In genomic region chr2:39683022-39683699, GRCh38 we compare ENCODE assay signal across 21 cellular contexts. TPM values are rescaled to one million over a fixed set of nuclear protein-coding genes. Genes with fewer than 3 reads are reported as not detected.
A peak's percentile ranks its signal among the peaks of the same experiment; 100 is the strongest.
DNase-seq lines count a peak whose midpoint lies in the region; ATAC-seq, FAIRE-seq and TF ChIP-seq lines count a peak whose summit lies in the region.
"Had no signal": no experiment of that assay in that cellular context is flagged by ENCODE, and none has a peak within 500 bp of the region (broad histone marks: within the 10 kb centered on the region; RNA-seq: fewer than 3 reads in every experiment).

No MANE protein-coding gene starts in this region.

- peaks cover 8% of the 10 kb centered on the region for H3K36me3 Mint-ChIP-seq in neural progenitor cell
- H3K36me3 Mint-ChIP-seq: IgD-negative memory B cell had no signal

- H3K9me1 ChIP-seq in K562 (ENCODE audit: control insufficient read depth, insufficient read depth, low read length): no peaks in the 10 kb centered on the region

- H3K9ac ChIP-seq in HepG2 (ENCODE audit: insufficient read depth, low read depth, low read length) (no peak overlapping the region), K562 (ENCODE audit: insufficient read depth in 1 of 2, low read depth in 2 of 2, low read length in 2 of 2) (no peak overlapping the region), neural progenitor cell (no peak overlapping the region)

- TF ChIP-seq RAD21 in HepG2 (CRISPR knock-in tag; IDR thresholded peaks at IDR 0.05) (no peak), K562 (CRISPR knock-in tag; conservative IDR thresholded peaks at IDR 0.05 in 1 of 2, IDR thresholded peaks at IDR 0.05 in 1 of 2) (no peak)

- no peak overlapping the region for H3K27ac Mint-ChIP-seq in neural progenitor cell
- H3K27ac Mint-ChIP-seq: CD4-positive, alpha-beta T cell; GM23338; IgD-negative memory B cell had no signal

- ATAC-seq in HepG2 (no peak), right lobe of liver (no peak), K562 (no peak)
- ATAC-seq: GM23338 had no signal

- H3K4me2 ChIP-seq in HepG2 (ENCODE audit: low read depth, low read length): no peak overlapping the region
- no peak overlapping the region for H3K4me2 ChIP-seq in K562 (ENCODE audit: insufficient read depth, low read length)
- no peak overlapping the region for H3K4me2 ChIP-seq in neural progenitor cell
- H3K4me2 ChIP-seq: GM23338 had no signal

- H3K27me3 Mint-ChIP-seq in neural progenitor cell (ENCODE audit: insufficient read depth, low read depth): no peaks in the 10 kb centered on the region

- no peak for TF ChIP-seq CTCF in HepG2 (CRISPR knock-in tag; IDR thresholded peaks at IDR 0.05)
- TF ChIP-seq CTCF in right lobe of liver (IDR thresholded peaks at IDR 0.05): no peak
- TF ChIP-seq CTCF in K562 (IDR thresholded peaks at IDR 0.05 in 2 of 3, conservative IDR thresholded peaks at IDR 0.05 in 1 of 3; ENCODE audit: insufficient read depth in 2 of 3, low read depth in 1 of 3, low read length in 3 of 3): no peak
- TF ChIP-seq CTCF in neural progenitor cell (IDR thresholded peaks at IDR 0.05): no peak

- intact Hi-C loops in HepG2 (cut with micrococcal nuclease; ENCODE audit: unreplicated experiment) (loop anchor here (5.0 kb wide), 1 partner anchor 1959 kb away; no protein-coding TSS in a partner anchor), right lobe of liver (cut with DNase I) (no loop called here), K562 (cut with micrococcal nuclease) (no loop called here)

- H3K36me3 ChIP-seq in HepG2 (replicated peaks in 1 of 2; ENCODE audit: control insufficient read depth in 1 of 2, insufficient read depth in 2 of 2, low read length in 2 of 2) (no peaks in the 10 kb centered on the region), right lobe of liver (no peaks in the 10 kb centered on the region), K562 (ENCODE audit: control insufficient read depth, insufficient read depth, low read length) (no peaks in the 10 kb centered on the region), neural progenitor cell (no peaks in the 10 kb centered on the region)

- H3K4me3 Mint-ChIP-seq in neural progenitor cell: no peak overlapping the region
- H3K4me3 Mint-ChIP-seq: CD4-positive, alpha-beta T cell; GM23338; IgD-negative memory B cell had no signal

- H3K4me1 Mint-ChIP-seq in neural progenitor cell: peaks cover 17% of the 10 kb centered on the region
- H3K4me1 Mint-ChIP-seq: IgD-negative memory B cell had no signal

- H3K4me1 ChIP-seq in HepG2 (ENCODE audit: insufficient read depth, low read length): peaks cover 5% of the 10 kb centered on the region; the same call in 1 of the 2 replicates
- no peaks in the 10 kb centered on the region for H3K4me1 ChIP-seq in right lobe of liver
- no peaks in the 10 kb centered on the region; a peak in 1 of 5 replicates for H3K4me1 ChIP-seq in K562 (replicated peaks in 1 of 2; ENCODE audit: control insufficient read depth in 2 of 2, insufficient read depth in 2 of 2, low read length in 2 of 2)
- peaks cover 3% of the 10 kb centered on the region for H3K4me1 ChIP-seq in neural progenitor cell
- H3K4me1 ChIP-seq: Caco-2 had no signal

- CTCF ChIA-PET in HepG2 (lab: Yijun Ruan, JAX; ENCODE audit: low intra/inter-chr PET ratio, low total read pairs) (no interaction called here), K562 (lab: Yijun Ruan, JAX; ENCODE audit: low intra/inter-chr PET ratio) (no interaction called here)

- H3K27ac ChIP-seq in HepG2 (ENCODE audit: extremely low read length, insufficient read depth, low read length) (no peak overlapping the region), right lobe of liver (no peak overlapping the region), K562 (ENCODE audit: extremely low read depth, low read depth, low read length) (no peak overlapping the region), temporal lobe (ENCODE audit: low read depth, low read length) (peak overlapping the region; percentile 57), neural progenitor cell (no peak overlapping the region)
- H3K27ac ChIP-seq: C4-2B, HL-60 had no signal

- POLR2A ChIA-PET in HepG2 (lab: Yijun Ruan, JAX): interaction anchor here (0.5 kb wide), 1 partner anchor 831 kb away, joined by 3 read pairs; no protein-coding TSS in a partner anchor
- POLR2A ChIA-PET in K562 (lab: Yijun Ruan, JAX): no interaction called here

- H2AFZ ChIP-seq in HepG2 (ENCODE audit: low read length) (no peak overlapping the region), K562 (ENCODE audit: low read depth, low read length) (no peak overlapping the region), neural progenitor cell (replicated peaks) (no peak overlapping the region)
- H2AFZ ChIP-seq: GM23338 had no signal

- H3K4me3 ChIP-seq in HepG2 (replicated peaks in 1 of 3; ENCODE audit: insufficient read depth in 1 of 3, low read depth in 2 of 3, low read length in 3 of 3): no peak overlapping the region
- H3K4me3 ChIP-seq in right lobe of liver: no peak overlapping the region
- H3K4me3 ChIP-seq in K562: no peak overlapping the region
- H3K4me3 ChIP-seq in neural progenitor cell: no peak overlapping the region
- H3K4me3 ChIP-seq: GM23338 had no signal

- peaks cover 3% of the 10 kb centered on the region for H3K9me3 Mint-ChIP-seq in neural progenitor cell
- H3K9me3 Mint-ChIP-seq: CD4-positive, alpha-beta T cell had no signal

- TF ChIP-seq POLR2A in HepG2 (IDR thresholded peaks at IDR 0.05; ENCODE audit: insufficient read depth in 1 of 2, low read depth in 2 of 2, low read length in 2 of 2) (no peak), right lobe of liver (IDR thresholded peaks at IDR 0.05) (no peak), K562 (conservative IDR thresholded peaks at IDR 0.05) (no peak)

- WGBS in HepG2 (ENCODE audit: low lambda C conversion rate): 40% methylated on average over 9 of the region's 9 CpGs
- WGBS in right lobe of liver (ENCODE audit: insufficient coverage, low coverage, low lambda C conversion rate, missing lambda C conversion rate): 80% methylated on average over 9 of the region's 9 CpGs
- 3% methylated on average over 9 of the region's 9 CpGs for WGBS in K562 (ENCODE audit: insufficient coverage, low coverage, missing lambda C conversion rate)

- H3K9me3 ChIP-seq in HepG2 (ENCODE audit: low read length) (no peaks in the 10 kb centered on the region), right lobe of liver (no peaks in the 10 kb centered on the region), K562 (replicated peaks; ENCODE audit: control insufficient read depth, insufficient read depth, low read depth, low read length) (no peaks in the 10 kb centered on the region), neural progenitor cell (ENCODE audit: low read depth) (no peaks in the 10 kb centered on the region)

- H3K79me2 ChIP-seq in HepG2 (ENCODE audit: insufficient read depth, low read length) (no peaks in the 10 kb centered on the region), K562 (ENCODE audit: control insufficient read depth, insufficient read depth, low read length) (no peaks in the 10 kb centered on the region), neural progenitor cell (ENCODE audit: low read depth) (no peaks in the 10 kb centered on the region)

- H3F3A ChIP-seq in neural progenitor cell (ENCODE audit: low read depth): no peaks in the 10 kb centered on the region

- BruUV-seq in HepG2 (replicated peaks; lab: Mats Ljungman, UMichigan) (no TSS peak), K562 (replicated peaks; lab: Mats Ljungman, UMichigan) (no TSS peak)

- in situ Hi-C loops in HepG2 (cut with HindIII; ENCODE audit: extremely low pct_ligation_motif_present, low pct_unique_long_range_greater_than_20kb) (no loop called here), K562 (cut with MboI) (no loop called here)

- H4K20me1 ChIP-seq in HepG2 (ENCODE audit: insufficient read depth, low read length): no peaks in the 10 kb centered on the region
- H4K20me1 ChIP-seq in K562 (replicated peaks; ENCODE audit: control insufficient read depth, insufficient read depth, low read length): no peaks in the 10 kb centered on the region
- no peaks in the 10 kb centered on the region for H4K20me1 ChIP-seq in neural progenitor cell (ENCODE audit: low read depth)

- TF ChIP-seq EP300 in HepG2 (IDR thresholded peaks at IDR 0.05; ENCODE audit: low read depth in 2 of 2, low read length in 2 of 2) (no peak), HepG2 (CRISPR knock-in tag; IDR thresholded peaks at IDR 0.05; ENCODE audit: borderline replicate concordance) (no peak), K562 (IDR thresholded peaks at IDR 0.05; ENCODE audit: low read length) (no peak)

- FAIRE-seq in HepG2 (lab: Jason Lieb, UNC): no peak
- FAIRE-seq in K562 (lab: Jason Lieb, UNC): no peak
- FAIRE-seq: A204.1, D721Med, GM12892, GM18507, H54 had no signal

- DNase-seq in HepG2 (ENCODE audit: low spot score): no peak
- DNase-seq in right lobe of liver: no peak
- no peak for DNase-seq in K562 (ENCODE audit: extremely low read depth in 1 of 4, low spot score in 3 of 4)
- no peak for DNase-seq in neural progenitor cell (ENCODE audit: low spot score)
- no peak for DNase-seq in dedifferentiated amniotic fluid mesenchymal stem cell (ENCODE audit: extremely low spot score)
- DNase-seq: AML-193; Caco-2; CD4-positive, alpha-beta T cell; GDM1; HCEC 1CT had no signal

- H3K27me3 ChIP-seq in HepG2 (ENCODE audit: control insufficient read depth in 1 of 2, insufficient read depth in 2 of 2, low read length in 2 of 2) (peaks cover 3 to 28% of the 10 kb centered on the region in 2 experiments; a peak in 4 of 5 replicates), right lobe of liver (no peaks in the 10 kb centered on the region), K562 (ENCODE audit: control insufficient read depth in 2 of 2, insufficient read depth in 2 of 2, low read length in 2 of 2) (peaks cover 0 to 12% of the 10 kb centered on the region in 2 experiments; a peak in 2 of 5 replicates), neural progenitor cell (no peaks in the 10 kb centered on the region)

RNA-seq across cellular contexts. Expression of gene TMEM178A, which starts 17.4 kb away (rescaled TPM):
- total RNA-seq in HepG2 (2016; rRNA removed; fragmentation: Illumina TruSeq; extraction: Trizol) (0.38 TPM in 1 of 2 replicates, not detected in the other), right lobe of liver (1 to 10 TPM in 3 of 6 experiments, under 1 TPM in 2, not detected in 1; 0.25 to 1.7 (median 1.4) TPM), K562 (2014; rRNA removed) (not detected in 2 replicates), K562 (2014; rRNA removed; fragmentation: Illumina TruSeq; extraction: Trizol) (not detected in 2 replicates), K562 (2015; rRNA removed; fragmentation: Illumina TruSeq; extraction: Trizol) (not detected in 2 replicates), K562 (2021) (not detected in 2 replicates), temporal lobe (23.4 TPM), neural progenitor cell (ENCODE audit: low replicate concordance) (11.8 and 19.2 TPM in 2 replicates)
- total RNA-seq in HepG2 (2016; cell fraction: cytosol; rRNA removed; fragmentation: Illumina TruSeq; extraction: Trizol; ENCODE audit: low read depth): not detected in 2 replicates
- total RNA-seq in HepG2 (2016; cell fraction: insoluble cytoplasmic fraction; rRNA removed; fragmentation: Illumina TruSeq; extraction: Trizol): 0.15 and 0.19 TPM in 2 replicates
- total RNA-seq in HepG2 (2016; cell fraction: membrane; rRNA removed; fragmentation: Illumina TruSeq; extraction: Trizol): 0.17 TPM in 1 of 2 replicates, not detected in the other
- total RNA-seq in HepG2 (2016; cell fraction: nucleus; rRNA removed; fragmentation: Illumina TruSeq; extraction: Trizol): 0.50 TPM in 1 of 2 replicates, not detected in the other
- polyA plus RNA-seq in HepG2 (2011; rRNA removed) (3.3 and 3.8 TPM in 2 replicates), K562 (2011; rRNA removed) (0.17 and 0.54 TPM in 2 replicates), K562 (2014; fragmentation: Illumina TruSeq; extraction: Trizol) (0.18 TPM in 1 of 2 replicates, not detected in the other), K562 (2014; fragmentation: Nextera tagmentation; extraction: Ambion mirVana) (under 1 TPM in 1 of 2 experiments, not detected in 1; 0.04 TPM), K562 (2014; rRNA removed) (0.59 TPM in 1 of 2 replicates, not detected in the other)
- 1.6 and 1.7 TPM in 2 replicates for polyA plus RNA-seq in HepG2 (2011; cell fraction: cytosol; rRNA removed)
- 21.5 and 25.6 TPM in 2 replicates for polyA plus RNA-seq in HepG2 (2011; cell fraction: nucleus; rRNA removed)
- polyA plus RNA-seq in HepG2 (2012): 5.7 and 7.4 TPM in 2 replicates
- polyA plus RNA-seq in HepG2 (2016; cell fraction: cytosol; fragmentation: Illumina TruSeq; extraction: Trizol; ENCODE audit: low read depth): not detected in 2 replicates
- 0.28 TPM in 1 of 2 replicates, not detected in the other for polyA plus RNA-seq in HepG2 (2016; cell fraction: insoluble cytoplasmic fraction; fragmentation: Illumina TruSeq; extraction: Trizol; ENCODE audit: low read depth)
- polyA plus RNA-seq in HepG2 (2016; cell fraction: membrane; fragmentation: Illumina TruSeq; extraction: Trizol; ENCODE audit: low read depth): 0.09 and 0.35 TPM in 2 replicates
- polyA plus RNA-seq in HepG2 (2016; cell fraction: nucleus; fragmentation: Illumina TruSeq; extraction: Trizol; ENCODE audit: insufficient read depth, low read depth): 1.4 and 1.9 TPM in 2 replicates
- 1.8 TPM in 1 of 2 replicates, not detected in the other for polyA minus RNA-seq in HepG2 (2011; rRNA and poly(A)+ RNA removed; ENCODE audit: low replicate concordance)
- polyA minus RNA-seq in HepG2 (2011; cell fraction: cytosol; rRNA and poly(A)+ RNA removed): 0.59 and 0.88 TPM in 2 replicates
- 2.5 and 3.3 TPM in 2 replicates for polyA minus RNA-seq in HepG2 (2011; cell fraction: nucleus; rRNA and poly(A)+ RNA removed)
- 0.67 TPM in 1 of 2 replicates, not detected in the other for total RNA-seq in K562 (2011; cell fraction: chromatin; rRNA removed; ENCODE audit: low replicate concordance)
- 0.67 TPM in 1 of 2 replicates, not detected in the other for total RNA-seq in K562 (2011; cell fraction: nucleolus; rRNA removed)
- 0.66 TPM in 1 of 2 replicates, not detected in the other for total RNA-seq in K562 (2011; cell fraction: nucleoplasm; rRNA removed)
- polyA plus RNA-seq in K562 (2011; cell fraction: cytosol; rRNA removed): 0.55 TPM in 1 of 2 replicates, not detected in the other
- 0.97 and 3.0 TPM in 2 replicates for polyA plus RNA-seq in K562 (2011; cell fraction: nucleus; rRNA removed)
- 0.12 and 0.68 TPM in 2 replicates for polyA plus RNA-seq in K562 (2012)
- polyA minus RNA-seq in K562 (2011; rRNA and poly(A)+ RNA removed): not detected in 2 replicates
- not detected in 2 replicates for polyA minus RNA-seq in K562 (2011; cell fraction: cytosol; rRNA and poly(A)+ RNA removed)
- not detected in 2 replicates for polyA minus RNA-seq in K562 (2011; cell fraction: nucleus; rRNA and poly(A)+ RNA removed)
- total RNA-seq: HT1080 had no signal
- polyA plus RNA-seq: IgD-negative memory B cell had no signal

Comparison
In these comparisons a context has a peak if more than half of its experiments do, and no peak if none do; other contexts are left out.
1. Of the 241 proteins assayed by ChIP-seq in both HepG2 and K562: peak only in HepG2: MAFF and MAFK; only in K562: none; in both: none; in neither: 239.